8 cellular contexts compared by ENCODE assay signal in the genomic region with DNA sequence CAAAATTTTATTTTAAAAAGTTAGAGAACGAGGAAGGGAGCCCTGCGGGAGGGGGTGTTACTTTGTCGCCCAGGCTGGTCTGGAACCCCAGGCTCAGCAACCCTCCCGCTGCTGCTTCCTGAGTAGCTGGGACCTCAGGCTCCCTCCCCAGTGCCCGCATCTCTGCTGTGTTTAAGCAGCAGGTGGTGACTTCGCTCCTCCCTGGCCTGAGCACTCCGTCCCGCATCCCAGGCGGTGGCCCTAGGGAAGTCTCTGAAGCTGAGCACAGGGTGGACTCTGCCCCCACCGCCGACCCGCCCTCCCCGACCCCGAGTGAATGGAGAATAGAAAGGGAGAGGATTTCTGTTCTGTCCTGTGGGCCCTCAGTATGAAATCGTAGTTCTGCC. TPM values are rescaled to one million over a fixed set of nuclear protein-coding genes. Genes with fewer than 3 reads are reported as not detected.
DNase-seq lines count a peak whose midpoint lies in the region; ATAC-seq, FAIRE-seq and TF ChIP-seq lines count a peak whose summit lies in the region.

No MANE protein-coding gene starts in this region.

- H3K36me3 ChIP-seq in MG63 (peaks cover 4% of the 10 kb centered on the region; the same call in 1 of the 2 replicates), HepG2 (replicated peaks in 1 of 2; ENCODE audit: control insufficient read depth in 1 of 2, insufficient read depth in 2 of 2, low read length in 2 of 2) (no peaks in the 10 kb centered on the region; a peak in 1 of 5 replicates), thyroid gland (peaks cover 5 to 10% of the 10 kb centered on the region in 2 donors)

- no peaks in the 10 kb centered on the region for H3K27me3 Mint-ChIP-seq in activated CD8-positive, alpha-beta memory T cell treated with anti-CD3 and anti-CD28 coated beads, Interleukin-2, amount 10 ng/mL, durations not matched to agents 7 days and 5 days

- peak overlapping the region; percentile 63 for H3K4me2 ChIP-seq in HepG2 (ENCODE audit: low read depth, low read length)

- 18% methylated on average over 15 of the region's 15 CpGs for WGBS in HepG2 (ENCODE audit: low lambda C conversion rate)
- 10% methylated on average over 13 to 15 of the region's 15 CpGs for WGBS in thyroid gland, 2 donors

- no peak for FAIRE-seq in HepG2 (lab: Jason Lieb, UNC)

- peak overlapping the region; percentile 67 for H3K4me3 ChIP-seq in MG63
- H3K4me3 ChIP-seq in astrocyte of the spinal cord (ENCODE audit: low read depth, low read length): peak overlapping the region; percentile 45
- peak overlapping the region; percentile 41 to 73 (median 71); a peak in 5 of 6 replicates for H3K4me3 ChIP-seq in HepG2 (replicated peaks in 1 of 3; ENCODE audit: insufficient read depth in 1 of 3, low read depth in 2 of 3, low read length in 3 of 3)
- peak overlapping the region in 1 of 3 donors; percentile 55 for H3K4me3 ChIP-seq in thyroid gland (replicated peaks in 1 of 3)

- intact Hi-C loops in HepG2 (cut with micrococcal nuclease; ENCODE audit: unreplicated experiment) (loop anchor here (1.0 to 2.0 kb wide), 2 partner anchors 28 to 73 kb away; partner anchors contain the start of gene ZNF808), thyroid gland (cut with DNase I) (no loop called here), posterior vena cava (cut with DNase I) (no loop called here)

- in situ Hi-C loops in astrocyte of the spinal cord (cut with HindIII; ENCODE audit: low sequenced_read_pairs): no loop called here
- in situ Hi-C loops in HepG2 (cut with HindIII; ENCODE audit: extremely low pct_ligation_motif_present, low pct_unique_long_range_greater_than_20kb): no loop called here

- H4K20me1 ChIP-seq in HepG2 (ENCODE audit: insufficient read depth, low read length): no peaks in the 10 kb centered on the region

- peaks cover 3% of the 10 kb centered on the region; the same call in 1 of the 2 replicates for H3K9me3 ChIP-seq in MG63
- peaks cover 48% of the 10 kb centered on the region for H3K9me3 ChIP-seq in HepG2 (ENCODE audit: low read length)
- no peaks in the 10 kb centered on the region for H3K9me3 ChIP-seq in thyroid gland

- H3K9ac ChIP-seq in HepG2 (ENCODE audit: insufficient read depth, low read depth, low read length): peak overlapping the region; percentile 49; the same call in 1 of the 2 replicates

- H3K4me1 Mint-ChIP-seq in activated CD8-positive, alpha-beta memory T cell treated with anti-CD3 and anti-CD28 coated beads, Interleukin-2, amount 10 ng/mL, durations not matched to agents 7 days and 5 days: peaks cover 20% of the 10 kb centered on the region

- CTCF ChIA-PET in activated CD8-positive, alpha-beta memory T cell treated with anti-CD3 and anti-CD28 coated beads, Interleukin-2, amount 10 ng/mL, durations not matched to agents 7 days and 5 days (lab: Charles Lee): no interaction called here
- CTCF ChIA-PET in HepG2 (lab: Yijun Ruan, JAX; ENCODE audit: low intra/inter-chr PET ratio, low total read pairs): no interaction called here

- peak; percentile 22 for ATAC-seq in activated CD8-positive, alpha-beta memory T cell treated with anti-CD3 and anti-CD28 coated beads, Interleukin-2, amount 10 ng/mL, durations not matched to agents 7 days and 5 days
- peak; percentile 71 for ATAC-seq in HepG2
- no peak for ATAC-seq in HG02970 (IDR thresholded peaks at IDR 0.05; ENCODE audit: low FRiP score, unreplicated experiment)

- TF ChIP-seq CTCF in astrocyte of the spinal cord (IDR thresholded peaks at IDR 0.05; ENCODE audit: low read depth, low read length) (no peak), HepG2 (CRISPR knock-in tag; IDR thresholded peaks at IDR 0.05) (no peak), thyroid gland (IDR thresholded peaks at IDR 0.05) (no peak)

- POLR2A ChIA-PET in HepG2 (lab: Yijun Ruan, JAX): interaction anchor here (0.7 kb wide), 1 partner anchor 74 kb away, joined by 5 read pairs; no protein-coding TSS in a partner anchor

- TF ChIP-seq EP300 in HepG2 (IDR thresholded peaks at IDR 0.05; ENCODE audit: low read depth in 2 of 2, low read length in 2 of 2) (no peak), HepG2 (CRISPR knock-in tag; IDR thresholded peaks at IDR 0.05; ENCODE audit: borderline replicate concordance) (no peak)

- TF ChIP-seq POLR2A in HepG2 (IDR thresholded peaks at IDR 0.05; ENCODE audit: insufficient read depth in 1 of 2, low read depth in 2 of 2, low read length in 2 of 2) (no peak; a peak in 1 of 4 replicates), thyroid gland (IDR thresholded peaks at IDR 0.05) (no peak)

- peaks cover 57% of the 10 kb centered on the region for H3K36me3 Mint-ChIP-seq in activated CD8-positive, alpha-beta memory T cell treated with anti-CD3 and anti-CD28 coated beads, Interleukin-2, amount 10 ng/mL, durations not matched to agents 7 days and 5 days

- no peaks in the 10 kb centered on the region for H3K27me3 ChIP-seq in MG63
- H3K27me3 ChIP-seq in HepG2 (ENCODE audit: control insufficient read depth in 1 of 2, insufficient read depth in 2 of 2, low read length in 2 of 2): no peaks in the 10 kb centered on the region
- no peaks in the 10 kb centered on the region for H3K27me3 ChIP-seq in thyroid gland

- peak overlapping the region; percentile 80 for H3K4me3 Mint-ChIP-seq in activated CD8-positive, alpha-beta memory T cell treated with anti-CD3 and anti-CD28 coated beads, Interleukin-2, amount 10 ng/mL, durations not matched to agents 7 days and 5 days

- H3K79me2 ChIP-seq in HepG2 (ENCODE audit: insufficient read depth, low read length): peaks cover 9% of the 10 kb centered on the region

- peaks cover 35% of the 10 kb centered on the region for H3K9me3 Mint-ChIP-seq in activated CD8-positive, alpha-beta memory T cell treated with anti-CD3 and anti-CD28 coated beads, Interleukin-2, amount 10 ng/mL, durations not matched to agents 7 days and 5 days (ENCODE audit: low read depth)

- TSS peak; percentile 82 for BruUV-seq in HepG2 (replicated peaks; lab: Mats Ljungman, UMichigan)

- H3K27ac ChIP-seq in HepG2 (ENCODE audit: extremely low read length, insufficient read depth, low read length) (peak overlapping the region; percentile 82), thyroid gland (peak overlapping the region in 2 of 3 donors; percentile 30 to 81)

- peak overlapping the region; percentile 71 for H3K27ac Mint-ChIP-seq in activated CD8-positive, alpha-beta memory T cell treated with anti-CD3 and anti-CD28 coated beads, Interleukin-2, amount 10 ng/mL, durations not matched to agents 7 days and 5 days

- H3K4me1 ChIP-seq in HepG2 (ENCODE audit: insufficient read depth, low read length): peaks cover 17% of the 10 kb centered on the region
- peaks cover 11 to 30% of the 10 kb centered on the region in 2 donors for H3K4me1 ChIP-seq in thyroid gland

- no peak overlapping the region for H2AFZ ChIP-seq in HepG2 (ENCODE audit: low read length)

- DNase-seq in activated CD8-positive, alpha-beta memory T cell treated with anti-CD3 and anti-CD28 coated beads, Interleukin-2, amount 10 ng/mL, durations not matched to agents 7 days and 5 days: peak; percentile 42
- DNase-seq in activated CD8-positive, alpha-beta memory T cell treated with anti-CD3 and anti-CD28 coated beads for 24 hours: no peak
- DNase-seq in MG63 (no peak), astrocyte of the spinal cord (ENCODE audit: low read depth, low spot score) (no peak), HepG2 (ENCODE audit: low spot score) (peak; percentile 54), thyroid gland (peak; percentile 19 to 26), posterior vena cava (ENCODE audit: low spot score) (no peak)

- TF ChIP-seq RAD21 in HepG2 (CRISPR knock-in tag; IDR thresholded peaks at IDR 0.05): no peak

RNA-seq across cellular contexts. Expression of gene ZNF701, which starts 30.5 kb away (rescaled TPM):
- 10 to 100 TPM; 20.4 to 30.6 TPM for total RNA-seq in activated CD8-positive, alpha-beta memory T cell treated with anti-CD3 and anti-CD28 coated beads, Interleukin-2, amount 10 ng/mL, durations not matched to agents 7 days and 5 days
- 3.1 and 6.4 TPM in 2 replicates for total RNA-seq in MG63 (2014; rRNA removed; shearing (Covaris generic); ENCODE audit: low replicate concordance)
- total RNA-seq in HepG2 (2016; rRNA removed; fragmentation: Illumina TruSeq; extraction: Trizol) (6.3 and 7.7 TPM in 2 replicates), thyroid gland (10 to 100 TPM; 22.3 to 39.3 (median 28.3) TPM), posterior vena cava (10 to 100 TPM; 11.3 to 16.0 TPM)
- total RNA-seq in HepG2 (2016; cell fraction: cytosol; rRNA removed; fragmentation: Illumina TruSeq; extraction: Trizol; ENCODE audit: low read depth): 1.1 and 2.6 TPM in 2 replicates
- total RNA-seq in HepG2 (2016; cell fraction: insoluble cytoplasmic fraction; rRNA removed; fragmentation: Illumina TruSeq; extraction: Trizol): 6.6 and 8.1 TPM in 2 replicates
- total RNA-seq in HepG2 (2016; cell fraction: membrane; rRNA removed; fragmentation: Illumina TruSeq; extraction: Trizol): 3.1 and 4.0 TPM in 2 replicates
- 5.7 and 10.0 TPM in 2 replicates for total RNA-seq in HepG2 (2016; cell fraction: nucleus; rRNA removed; fragmentation: Illumina TruSeq; extraction: Trizol)
- polyA plus RNA-seq in HepG2 (2011; rRNA removed): 4.5 and 5.0 TPM in 2 replicates
- 1.6 and 2.2 TPM in 2 replicates for polyA plus RNA-seq in HepG2 (2011; cell fraction: cytosol; rRNA removed)
- 5.8 and 6.5 TPM in 2 replicates for polyA plus RNA-seq in HepG2 (2011; cell fraction: nucleus; rRNA removed)
- polyA plus RNA-seq in HepG2 (2012): 1.7 and 2.9 TPM in 2 replicates
- 0.11 and 0.12 TPM in 2 replicates for polyA plus RNA-seq in HepG2 (2016; cell fraction: cytosol; fragmentation: Illumina TruSeq; extraction: Trizol; ENCODE audit: low read depth)
- 2.8 and 3.7 TPM in 2 replicates for polyA plus RNA-seq in HepG2 (2016; cell fraction: insoluble cytoplasmic fraction; fragmentation: Illumina TruSeq; extraction: Trizol; ENCODE audit: low read depth)
- polyA plus RNA-seq in HepG2 (2016; cell fraction: membrane; fragmentation: Illumina TruSeq; extraction: Trizol; ENCODE audit: low read depth): 0.38 and 0.49 TPM in 2 replicates
- polyA plus RNA-seq in HepG2 (2016; cell fraction: nucleus; fragmentation: Illumina TruSeq; extraction: Trizol; ENCODE audit: insufficient read depth, low read depth): 5.5 and 7.9 TPM in 2 replicates
- 6.0 and 8.1 TPM in 2 replicates for polyA minus RNA-seq in HepG2 (2011; rRNA and poly(A)+ RNA removed; ENCODE audit: low replicate concordance)
- 4.0 and 5.3 TPM in 2 replicates for polyA minus RNA-seq in HepG2 (2011; cell fraction: cytosol; rRNA and poly(A)+ RNA removed)
- 16.4 and 19.3 TPM in 2 replicates for polyA minus RNA-seq in HepG2 (2011; cell fraction: nucleus; rRNA and poly(A)+ RNA removed)

RNA-seq across cellular contexts. Expression of gene ZNF83, which starts 37.5 kb away (rescaled TPM):
- total RNA-seq in activated CD8-positive, alpha-beta memory T cell treated with anti-CD3 and anti-CD28 coated beads, Interleukin-2, amount 10 ng/mL, durations not matched to agents 7 days and 5 days: 10 to 100 TPM; 32.0 to 64.2 TPM
- total RNA-seq in MG63 (2014; rRNA removed; shearing (Covaris generic); ENCODE audit: low replicate concordance): 18.5 and 29.2 TPM in 2 replicates
- total RNA-seq in HepG2 (2016; rRNA removed; fragmentation: Illumina TruSeq; extraction: Trizol): 20.4 and 22.6 TPM in 2 replicates
- 4.3 and 4.8 TPM in 2 replicates for total RNA-seq in HepG2 (2016; cell fraction: cytosol; rRNA removed; fragmentation: Illumina TruSeq; extraction: Trizol; ENCODE audit: low read depth)
- total RNA-seq in HepG2 (2016; cell fraction: insoluble cytoplasmic fraction; rRNA removed; fragmentation: Illumina TruSeq; extraction: Trizol): 20.9 and 22.4 TPM in 2 replicates
- 9.3 and 10.7 TPM in 2 replicates for total RNA-seq in HepG2 (2016; cell fraction: membrane; rRNA removed; fragmentation: Illumina TruSeq; extraction: Trizol)
- total RNA-seq in HepG2 (2016; cell fraction: nucleus; rRNA removed; fragmentation: Illumina TruSeq; extraction: Trizol): 25.6 and 27.8 TPM in 2 replicates
- 44.5 and 50.9 TPM in 2 replicates for polyA plus RNA-seq in HepG2 (2011; rRNA removed)
- polyA plus RNA-seq in HepG2 (2011; cell fraction: cytosol; rRNA removed): 8.0 and 11.6 TPM in 2 replicates
- 97.9 and 148 TPM in 2 replicates for polyA plus RNA-seq in HepG2 (2011; cell fraction: nucleus; rRNA removed)
- polyA plus RNA-seq in HepG2 (2012): 26.3 and 27.9 TPM in 2 replicates
- 2.3 and 2.4 TPM in 2 replicates for polyA plus RNA-seq in HepG2 (2016; cell fraction: cytosol; fragmentation: Illumina TruSeq; extraction: Trizol; ENCODE audit: low read depth)
- polyA plus RNA-seq in HepG2 (2016; cell fraction: insoluble cytoplasmic fraction; fragmentation: Illumina TruSeq; extraction: Trizol; ENCODE audit: low read depth): 9.9 and 12.3 TPM in 2 replicates
- 3.5 and 3.6 TPM in 2 replicates for polyA plus RNA-seq in HepG2 (2016; cell fraction: membrane; fragmentation: Illumina TruSeq; extraction: Trizol; ENCODE audit: low read depth)
- 47.1 and 50.1 TPM in 2 replicates for polyA plus RNA-seq in HepG2 (2016; cell fraction: nucleus; fragmentation: Illumina TruSeq; extraction: Trizol; ENCODE audit: insufficient read depth, low read depth)
- 14.7 and 15.8 TPM in 2 replicates for polyA minus RNA-seq in HepG2 (2011; rRNA and poly(A)+ RNA removed; ENCODE audit: low replicate concordance)
- polyA minus RNA-seq in HepG2 (2011; cell fraction: cytosol; rRNA and poly(A)+ RNA removed): 10.5 and 14.5 TPM in 2 replicates
- polyA minus RNA-seq in HepG2 (2011; cell fraction: nucleus; rRNA and poly(A)+ RNA removed): 101 and 177 TPM in 2 replicates
- total RNA-seq in thyroid gland: 100 to 1,000 TPM in 2 of 4 donors, 10 to 100 TPM in 2; 75.3 to 125 (median 97.0) TPM
- total RNA-seq in posterior vena cava: 10 to 100 TPM; 40.2 to 44.6 TPM

Comparison
In these comparisons a context has a peak if more than half of its experiments do, and no peak if none do; other contexts are left out.
1. DNase-seq: peak in activated CD8-positive, alpha-beta memory T cell treated with anti-CD3 and anti-CD28 coated beads, Interleukin-2, amount 10 ng/mL, durations not matched to agents 7 days and 5 days (single experiment), HepG2 (single experiment) and thyroid gland (2 of 2); none in activated CD8-positive, alpha-beta memory T cell treated with anti-CD3 and anti-CD28 coated beads for 24 hours (single experiment), MG63 (single experiment), astrocyte of the spinal cord (single experiment) and posterior vena cava (single experiment).